ENCODE assay signal across 36 cellular contexts in genomic region chr12:85669911-85670310, GRCh38.
"Had no signal": no experiment of that assay in that cellular context is flagged by ENCODE, and none has a peak within 500 bp of the region (broad histone marks: within the 10 kb centered on the region; RNA-seq: fewer than 3 reads in every experiment).

No MANE protein-coding gene starts in this region.

- H3K9me3 ChIP-seq: MG63 had no signal

- H3K4me2 ChIP-seq: KMS-11 had no signal

- H3K9ac ChIP-seq: KMS-11 had no signal

- H3K36me3 ChIP-seq: MG63 had no signal

- H3K27ac ChIP-seq: KMS-11 had no signal

- H3K4me3 ChIP-seq: MG63 had no signal

- DNase-seq: Karpas-422, Kasumi-1, KBM-7, KG1, MG63, MM.1S, MV-4-11, NCI-H1048, NCI-H1092, NCI-H1092 treated with DMSO at 0.1 percent for 48 hours, NCI-H1105, NCI-H1105 treated with DMSO at 0.1 percent for 48 hours, NCI-H1417, NCI-H1417 treated with DMSO at 0.1 percent for 48 hours, NCI-H1436, NCI-H1436 treated with DMSO at 0.1 percent for 48 hours, NCI-H146, NCI-H1694, NCI-H1694 treated with DMSO at 0.1 percent for 48 hours, NCI-H187, NCI-H187 treated with DMSO at 0.1 percent for 48 hours, NCI-H1930, NCI-H2029, NCI-H2029 treated with DMSO at 0.1 percent for 48 hours, NCI-H2081, NCI-H2081 treated with DMSO at 0.1 percent for 48 hours, NCI-H2107, NCI-H2171, NCI-H2171 treated with DMSO at 0.1 percent for 48 hours, NCI-H2227 treated with DMSO at 0.1 percent for 48 hours, NCI-H226, NCI-H345, NCI-H446, NCI-H446 treated with DMSO at 0.1 percent for 48 hours, NCI-H510A had no signal

- H3K27me3 ChIP-seq: MG63 had no signal
